22 cellular contexts compared by ENCODE assay signal in the genomic region with DNA sequence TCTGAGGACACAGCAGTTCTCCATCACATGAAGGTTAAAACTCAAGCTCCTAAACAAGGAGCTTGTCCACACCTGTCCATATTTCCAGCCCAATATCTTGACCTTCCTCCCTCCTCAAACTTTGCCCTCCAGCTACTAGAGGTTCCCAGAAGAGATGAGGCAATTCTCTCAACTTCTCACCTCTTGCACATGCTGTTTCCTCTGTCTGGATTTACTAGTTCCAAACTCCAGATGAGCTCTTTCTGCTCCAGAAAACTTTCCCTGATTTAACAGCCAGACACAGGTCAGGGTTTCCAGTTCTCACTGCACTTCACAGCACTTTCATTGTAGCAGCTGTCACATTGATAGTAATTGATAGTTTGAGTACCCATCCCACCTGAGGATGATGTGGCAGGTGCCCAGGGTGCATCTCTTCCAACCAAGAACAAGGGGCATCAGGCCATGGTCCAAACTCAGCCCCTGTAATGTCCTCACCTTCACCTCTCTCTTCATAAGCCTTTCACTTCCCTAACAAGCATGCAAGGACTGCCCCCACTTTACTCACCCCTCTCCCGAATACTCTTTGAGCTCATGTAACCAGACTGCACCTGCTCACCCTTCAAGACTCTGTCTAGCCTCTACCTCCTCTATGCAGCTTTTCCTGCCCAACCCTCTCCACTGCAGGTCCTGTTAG.
"Had no signal": no experiment of that assay in that cellular context is flagged by ENCODE, and none has a peak within 500 bp of the region (broad histone marks: within the 10 kb centered on the region; RNA-seq: fewer than 3 reads in every experiment).

No MANE protein-coding gene starts in this region.

- H3K36me3 ChIP-seq: heart right ventricle, neutrophil, ovary, prostate gland, tibial artery had no signal

- H3K27me3 ChIP-seq: heart right ventricle, neutrophil, ovary, tibial artery had no signal

- H3K27ac ChIP-seq: coronary artery, heart right ventricle, neutrophil, ovary, prostate gland, tibial artery had no signal

- H3K9me3 ChIP-seq: heart right ventricle, neutrophil, ovary, prostate gland, tibial artery had no signal

- H3K4me1 ChIP-seq: prostate gland had no signal

- DNase-seq: activated CD4-positive, alpha-beta T cell treated with anti-CD3 and anti-CD28 coated beads for 36 hours; activated CD4-positive, alpha-beta T cell treated with anti-CD3 and anti-CD28 coated beads, Interleukin-2, amount 50 U/mL, for 4 hours; activated CD8-positive, alpha-beta memory T cell treated with anti-CD3 and anti-CD28 coated beads for 24 hours; activated CD8-positive, alpha-beta memory T cell treated with anti-CD3 and anti-CD28 coated beads, Interleukin-2, amount 50 U/mL, for 4 hours; activated naive CD4-positive, alpha-beta T cell treated with Interleukin-2 at 50 U/mL for 16 hours; activated naive CD8-positive, alpha-beta T cell treated with anti-CD3 and anti-CD28 coated beads for 36 hours; activated T-cell treated with anti-CD3 and anti-CD28 coated beads, Interleukin-2, amount 50 U/mL, for 24 hours; heart right ventricle; islet precursor cell; left cardiac atrium; ovary; stimulated activated CD4-positive, alpha-beta T cell treated with anti-CD3 and anti-CD28 coated beads, Interleukin-4, amount 100 ng/mL, for 4 hours; stimulated activated naive CD8-positive, alpha-beta T cell treated with anti-CD3 and anti-CD28 coated beads, Interleukin-15, amount 100 ng/mL, for 72 hours; T1000; tibial artery had no signal

- FAIRE-seq: astrocyte had no signal

- H3K27me3 Mint-ChIP-seq: activated CD4-positive, alpha-beta T cell treated with anti-CD3 and anti-CD28 coated beads for 36 hours; activated naive CD8-positive, alpha-beta T cell treated with anti-CD3 and anti-CD28 coated beads for 36 hours; activated T-cell treated with anti-CD3 and anti-CD28 coated beads, Interleukin-2, amount 50 U/mL, for 24 hours; stimulated activated naive CD8-positive, alpha-beta T cell treated with anti-CD3 and anti-CD28 coated beads, Interleukin-15, amount 100 ng/mL, for 72 hours had no signal

- ATAC-seq: activated CD4-positive, alpha-beta T cell treated with anti-CD3 and anti-CD28 coated beads for 36 hours; heart right ventricle; left cardiac atrium; stimulated activated naive CD8-positive, alpha-beta T cell treated with anti-CD3 and anti-CD28 coated beads, Interleukin-15, amount 100 ng/mL, for 72 hours; WTC11 had no signal

- H3K4me3 Mint-ChIP-seq: activated CD4-positive, alpha-beta T cell treated with anti-CD3 and anti-CD28 coated beads for 36 hours; activated naive CD8-positive, alpha-beta T cell treated with anti-CD3 and anti-CD28 coated beads for 36 hours; activated T-cell treated with anti-CD3 and anti-CD28 coated beads, Interleukin-2, amount 50 U/mL, for 24 hours; memory B cell; nephron; stimulated activated naive CD8-positive, alpha-beta T cell treated with anti-CD3 and anti-CD28 coated beads, Interleukin-15, amount 100 ng/mL, for 72 hours; WTC11 had no signal

- H3K4me3 ChIP-seq: coronary artery, heart right ventricle, ovary, prostate gland, tibial artery had no signal

- H3K9me3 Mint-ChIP-seq: activated naive CD8-positive, alpha-beta T cell treated with anti-CD3 and anti-CD28 coated beads for 36 hours; activated T-cell treated with anti-CD3 and anti-CD28 coated beads, Interleukin-2, amount 50 U/mL, for 24 hours; nephron; stimulated activated naive CD8-positive, alpha-beta T cell treated with anti-CD3 and anti-CD28 coated beads, Interleukin-15, amount 100 ng/mL, for 72 hours; WTC11 had no signal

- H3K27ac Mint-ChIP-seq: activated CD4-positive, alpha-beta T cell treated with anti-CD3 and anti-CD28 coated beads for 36 hours; activated naive CD8-positive, alpha-beta T cell treated with anti-CD3 and anti-CD28 coated beads for 36 hours; activated T-cell treated with anti-CD3 and anti-CD28 coated beads, Interleukin-2, amount 50 U/mL, for 24 hours; memory B cell; nephron; WTC11 had no signal

- H3K36me3 Mint-ChIP-seq: activated naive CD8-positive, alpha-beta T cell treated with anti-CD3 and anti-CD28 coated beads for 36 hours; WTC11 had no signal
